In genomic region chr14:22615765-22616164, GRCh38 we compare ENCODE assay signal across 13 cellular contexts. TPM values are rescaled to one million over a fixed set of nuclear protein-coding genes. Genes with fewer than 3 reads are reported as not detected.
"Had no signal": no experiment of that assay in that cellular context is flagged by ENCODE, and none has a peak within 500 bp of the region (broad histone marks: within the 10 kb centered on the region; RNA-seq: fewer than 3 reads in every experiment).

No MANE protein-coding gene starts in this region.

RNA-seq across cellular contexts. Expression of gene OR6J1, which starts 28.4 kb away (rescaled TPM):
- total RNA-seq: activated B cell treated with CpG ODN at 0.5 μM for 24 hours; activated CD4-positive, alpha-beta memory T cell treated with anti-CD3 and anti-CD28 coated beads for 36 hours; activated CD4-positive, alpha-beta memory T cell treated with anti-CD3 and anti-CD28 coated beads, Interleukin-2, amount 10 ng/mL, durations not matched to agents 7 days and 5 days; activated CD4-positive, alpha-beta T cell treated with anti-CD3 and anti-CD28 coated beads for 36 hours; activated CD4-positive, alpha-beta T cell treated with anti-CD3 and anti-CD28 coated beads, Interleukin-2, amount 10 ng/mL, durations not matched to agents 24 days and 14 days; activated CD4-positive, alpha-beta T cell treated with anti-CD3 and anti-CD28 coated beads, Interleukin-2, amount 10 ng/mL, durations not matched to agents 7 days and 5 days; activated CD8-positive, alpha-beta memory T cell treated with anti-CD3 and anti-CD28 coated beads for 36 hours; activated CD8-positive, alpha-beta memory T cell treated with anti-CD3 and anti-CD28 coated beads, Interleukin-2, amount 10 ng/mL, durations not matched to agents 7 days and 5 days; activated CD8-positive, alpha-beta T cell treated with anti-CD3 and anti-CD28 coated beads for 36 hours; activated CD8-positive, alpha-beta T cell treated with anti-CD3 and anti-CD28 coated beads, Interleukin-2, amount 10 ng/mL, durations not matched to agents 7 days and 5 days; T-helper 17 cell; T-helper 2 cell treated with Interferon-gamma antibody and Interleukin-4, amounts not matched to agents 100 ng/mL and 5 ng/mL, for 36 hours; WTC11 had no signal
